2 cellular contexts compared by ENCODE assay signal in the genomic region with DNA sequence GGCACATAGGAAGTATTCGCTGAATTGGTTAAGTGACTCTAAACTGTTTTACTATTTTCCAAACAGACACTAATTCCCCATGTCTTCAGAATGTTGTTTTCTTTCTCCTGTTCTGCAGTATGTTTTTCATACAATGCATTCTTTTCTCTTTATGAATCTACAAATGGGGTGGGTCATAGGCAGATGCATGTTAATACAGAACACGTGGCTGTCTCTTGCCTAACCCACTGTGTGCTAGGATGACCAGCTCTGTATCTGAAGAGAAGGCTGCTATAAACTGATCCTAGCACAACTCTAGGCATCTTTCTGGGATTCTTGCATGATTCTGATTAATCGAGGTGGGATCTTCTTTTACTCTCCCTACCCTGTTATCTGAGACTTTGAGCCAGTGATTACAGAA.
TF ChIP-seq lines count a peak whose summit lies in the region.

No MANE protein-coding gene starts in this region.

TF ChIP-seq in HepG2, 621 proteins besides CTCF, POLR2A, EP300 and RAD21:
- TF ChIP-seq ZNF777 (CRISPR knock-in tag; IDR thresholded peaks at IDR 0.05): no peak
- TF ChIP-seq, protein P1, sequence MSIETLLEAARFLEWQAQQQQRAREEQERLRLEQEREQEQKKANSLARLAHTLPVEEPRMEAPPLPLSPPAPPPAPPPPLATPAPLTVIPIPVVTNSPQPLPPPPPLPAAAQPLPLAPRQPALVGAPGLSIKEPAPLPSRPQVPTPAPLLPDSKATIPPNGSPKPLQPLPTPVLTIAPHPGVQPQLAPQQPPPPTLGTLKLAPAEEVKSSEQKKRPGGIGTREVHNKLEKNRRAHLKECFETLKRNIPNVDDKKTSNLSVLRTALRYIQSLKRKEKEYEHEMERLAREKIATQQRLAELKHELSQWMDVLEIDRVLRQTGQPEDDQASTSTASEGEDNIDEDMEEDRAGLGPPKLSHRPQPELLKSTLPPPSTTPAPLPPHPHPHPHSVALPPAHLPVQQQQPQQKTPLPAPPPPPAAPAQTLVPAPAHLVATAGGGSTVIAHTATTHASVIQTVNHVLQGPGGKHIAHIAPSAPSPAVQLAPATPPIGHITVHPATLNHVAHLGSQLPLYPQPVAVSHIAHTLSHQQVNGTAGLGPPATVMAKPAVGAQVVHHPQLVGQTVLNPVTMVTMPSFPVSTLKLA (IDR thresholded peaks at IDR 0.05): peak; percentile 57

TF ChIP-seq in IMR-90, 13 proteins besides CTCF, POLR2A, EP300 and RAD21:
- TF ChIP-seq BHLHE40 (IDR thresholded peaks at IDR 0.05; ENCODE audit: low read depth, low read length) (no peak), CEBPB (IDR thresholded peaks at IDR 0.05; ENCODE audit: low read depth, low read length) (no peak), MAZ (IDR thresholded peaks at IDR 0.05; ENCODE audit: borderline replicate concordance, low read depth, low read length) (no peak), MAFK (IDR thresholded peaks at IDR 0.05; ENCODE audit: low read depth, low read length) (no peak), RFX5 (IDR thresholded peaks at IDR 0.05; ENCODE audit: low read depth, low read length) (no peak), FOS (IDR thresholded peaks at IDR 0.05; ENCODE audit: low read depth, low read length) (no peak), RCOR1 (IDR thresholded peaks at IDR 0.05; ENCODE audit: insufficient replicate concordance, low read length) (no peak), CHD1 (IDR thresholded peaks at IDR 0.05; ENCODE audit: low read depth, low read length) (no peak), NFE2L2 (IDR thresholded peaks at IDR 0.05; ENCODE audit: low read depth, low read length) (no peak), SMC3 (IDR thresholded peaks at IDR 0.05; ENCODE audit: low read depth, low read length) (no peak), MXI1 (IDR thresholded peaks at IDR 0.05; ENCODE audit: borderline replicate concordance, low read depth, low read length) (no peak)
- TF ChIP-seq, protein P2, sequence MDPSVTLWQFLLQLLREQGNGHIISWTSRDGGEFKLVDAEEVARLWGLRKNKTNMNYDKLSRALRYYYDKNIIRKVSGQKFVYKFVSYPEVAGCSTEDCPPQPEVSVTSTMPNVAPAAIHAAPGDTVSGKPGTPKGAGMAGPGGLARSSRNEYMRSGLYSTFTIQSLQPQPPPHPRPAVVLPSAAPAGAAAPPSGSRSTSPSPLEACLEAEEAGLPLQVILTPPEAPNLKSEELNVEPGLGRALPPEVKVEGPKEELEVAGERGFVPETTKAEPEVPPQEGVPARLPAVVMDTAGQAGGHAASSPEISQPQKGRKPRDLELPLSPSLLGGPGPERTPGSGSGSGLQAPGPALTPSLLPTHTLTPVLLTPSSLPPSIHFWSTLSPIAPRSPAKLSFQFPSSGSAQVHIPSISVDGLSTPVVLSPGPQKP (IDR thresholded peaks at IDR 0.05; ENCODE audit: borderline replicate concordance, low read depth, low read length): no peak
- TF ChIP-seq, protein P3, sequence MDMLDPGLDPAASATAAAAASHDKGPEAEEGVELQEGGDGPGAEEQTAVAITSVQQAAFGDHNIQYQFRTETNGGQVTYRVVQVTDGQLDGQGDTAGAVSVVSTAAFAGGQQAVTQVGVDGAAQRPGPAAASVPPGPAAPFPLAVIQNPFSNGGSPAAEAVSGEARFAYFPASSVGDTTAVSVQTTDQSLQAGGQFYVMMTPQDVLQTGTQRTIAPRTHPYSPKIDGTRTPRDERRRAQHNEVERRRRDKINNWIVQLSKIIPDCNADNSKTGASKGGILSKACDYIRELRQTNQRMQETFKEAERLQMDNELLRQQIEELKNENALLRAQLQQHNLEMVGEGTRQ (IDR thresholded peaks at IDR 0.05; ENCODE audit: low read depth, low read length): no peak
